1 cellular context compared by ENCODE assay signal in the genomic region with DNA sequence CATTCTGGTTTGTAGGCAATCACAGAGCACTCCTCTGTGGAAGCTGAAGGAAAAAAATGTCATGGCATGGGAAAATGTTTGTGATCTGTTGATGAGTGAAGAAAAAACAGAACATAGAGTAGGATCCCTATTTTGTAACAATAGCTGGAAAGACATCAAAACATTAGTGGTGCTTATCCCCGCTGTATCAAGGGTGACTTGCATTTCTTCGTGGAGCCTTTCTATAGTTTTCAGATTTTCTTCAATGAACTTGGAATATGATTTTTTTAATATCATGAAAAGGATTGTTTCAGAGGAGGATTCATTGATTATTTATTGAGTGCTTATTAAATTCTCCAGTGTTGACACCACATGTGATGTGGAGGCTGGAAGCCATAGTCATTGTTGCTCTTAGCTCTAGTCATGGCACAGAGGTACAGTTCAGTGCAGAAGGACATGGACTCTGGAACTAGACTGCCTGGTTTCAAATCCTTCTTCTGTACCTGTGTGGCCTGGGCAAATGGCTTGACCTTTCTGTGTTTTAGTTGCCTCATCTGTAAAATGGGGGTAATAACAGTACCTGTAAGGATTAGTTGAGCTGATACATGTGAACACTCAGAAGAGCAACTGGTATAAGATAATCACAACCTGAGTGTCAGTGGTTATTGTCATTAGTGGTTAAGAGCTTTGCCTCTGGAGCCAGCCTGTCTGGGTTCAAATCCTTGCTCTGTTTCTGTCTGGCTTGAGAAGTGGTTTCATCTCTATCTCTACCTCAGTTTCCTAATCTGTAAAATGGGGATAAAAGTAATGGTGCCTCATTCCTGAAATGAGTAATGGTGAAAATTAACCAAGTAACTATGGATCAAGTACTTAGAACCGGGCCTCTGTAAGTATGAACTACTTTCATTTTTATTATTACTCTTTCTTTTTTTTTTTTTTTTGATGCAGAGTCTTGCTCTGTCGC.
TF ChIP-seq lines count a peak whose summit lies in the region.

No MANE protein-coding gene starts in this region.

TF ChIP-seq in H1, 55 proteins besides CTCF, POLR2A, EP300 and RAD21:
- TF ChIP-seq HDAC6 (IDR thresholded peaks at IDR 0.05; ENCODE audit: low read depth, low read length): no peak
- TF ChIP-seq USF2 (IDR thresholded peaks at IDR 0.05; ENCODE audit: low read length): no peak
- TF ChIP-seq BRCA1 (IDR thresholded peaks at IDR 0.05; ENCODE audit: low read depth, low read length): no peak
- no peak for TF ChIP-seq ATF3 (IDR thresholded peaks at IDR 0.05; ENCODE audit: insufficient read depth, low read depth, low read length)
- no peak for TF ChIP-seq SP4 (IDR thresholded peaks at IDR 0.05; ENCODE audit: low read length)
- TF ChIP-seq TCF12 (IDR thresholded peaks at IDR 0.05; ENCODE audit: low read depth, low read length): no peak
- TF ChIP-seq CTBP2 (IDR thresholded peaks at IDR 0.05; ENCODE audit: borderline replicate concordance, insufficient read depth, insufficient read length, low read length): no peak
- TF ChIP-seq HDAC2 (IDR thresholded peaks at IDR 0.05; ENCODE audit: borderline replicate concordance in 1 of 2, low read depth in 2 of 2, low read length in 2 of 2): no peak
- TF ChIP-seq FOSL1 (IDR thresholded peaks at IDR 0.05; ENCODE audit: insufficient read depth, low read depth, low read length): no peak
- no peak for TF ChIP-seq E2F6 (IDR thresholded peaks at IDR 0.05)
- TF ChIP-seq GTF2F1 (IDR thresholded peaks at IDR 0.05; ENCODE audit: borderline replicate concordance, low read depth, low read length): no peak
- TF ChIP-seq CBX8 (IDR thresholded peaks at IDR 0.05; ENCODE audit: borderline replicate concordance, low read depth, low read length): no peak
- no peak for TF ChIP-seq CREB1 (IDR thresholded peaks at IDR 0.05)
- TF ChIP-seq BCL11A (IDR thresholded peaks at IDR 0.05; ENCODE audit: low read depth in 2 of 2, low read length in 2 of 2): no peak
- no peak for TF ChIP-seq GABPA (IDR thresholded peaks at IDR 0.05; ENCODE audit: borderline replicate concordance, insufficient read depth, low read length)
- no peak for TF ChIP-seq KDM5A (IDR thresholded peaks at IDR 0.05; ENCODE audit: low read length)
